ENCODE assay signal across 22 cellular contexts in genomic region chr4:88035292-88035691, GRCh38. TPM values are rescaled to one million over a fixed set of nuclear protein-coding genes. Genes with fewer than 3 reads are reported as not detected.
"Had no signal": no experiment of that assay in that cellular context is flagged by ENCODE, and none has a peak within 500 bp of the region (broad histone marks: within the 10 kb centered on the region; RNA-seq: fewer than 3 reads in every experiment).

No MANE protein-coding gene starts in this region.

- DNase-seq: effector CD4-positive, alpha-beta T cell; endodermal cell; gastrocnemius medialis; heart right ventricle; hypothalamus; kidney glomerular epithelial cell; mesendoderm; naive B cell; occipital lobe; pancreas; right cardiac atrium; small intestine; stimulated activated CD4-positive, alpha-beta T cell treated with anti-CD3 and anti-CD28 coated beads, Interleukin-12 subunit alpha, Interleukin-12 subunit beta, amount 100 ng/mL, for 4 hours; stimulated activated naive CD4-positive, alpha-beta T cell treated with Interleukin-2 at 50 U/mL for 16 hours; tibial artery; upper lobe of left lung; uterus had no signal

- H3K36me3 Mint-ChIP-seq: naive B cell had no signal

- H3K4me1 Mint-ChIP-seq: endodermal cell, nephron had no signal

- H3K9me3 Mint-ChIP-seq: endodermal cell, naive B cell, nephron had no signal

- ATAC-seq: esophagus mucosa, gastrocnemius medialis, heart right ventricle, pancreas, right cardiac atrium had no signal

- H3K4me3 Mint-ChIP-seq: endodermal cell, naive B cell, nephron had no signal

- H3K27ac Mint-ChIP-seq: endodermal cell, nephron had no signal

- H3K27me3 Mint-ChIP-seq: naive B cell, progenitor cell of endocrine pancreas had no signal

RNA-seq across cellular contexts. Expression of gene SPP1, which starts 59.8 kb away (rescaled TPM):
- total RNA-seq: dermis microvascular lymphatic vessel endothelial cell, lung microvascular endothelial cell had no signal
